Comparison of ENCODE assay signal across 22 cellular contexts in genomic region chr14:33455998-33456397, GRCh38.
"Had no signal": no experiment of that assay in that cellular context is flagged by ENCODE, and none has a peak within 500 bp of the region (broad histone marks: within the 10 kb centered on the region; RNA-seq: fewer than 3 reads in every experiment).

No MANE protein-coding gene starts in this region.

- H3K27me3 Mint-ChIP-seq: activated CD8-positive, alpha-beta T cell treated with anti-CD3 and anti-CD28 coated beads for 36 hours; activated naive CD4-positive, alpha-beta T cell treated with anti-CD3 and anti-CD28 coated beads, Interleukin-2, amount 10 ng/mL, durations not matched to agents 7 days and 5 days had no signal

- H3K4me2 ChIP-seq: KMS-11 had no signal

- H3K9me3 ChIP-seq: adrenal gland, breast epithelium, Peyer's patch had no signal

- H3K9ac ChIP-seq: KMS-11 had no signal

- H3K4me3 ChIP-seq: adrenal gland, breast epithelium, Peyer's patch had no signal

- H3K27ac ChIP-seq: adrenal gland, breast epithelium, KMS-11, Peyer's patch had no signal

- H3K36me3 Mint-ChIP-seq: activated naive CD4-positive, alpha-beta T cell treated with anti-CD3 and anti-CD28 coated beads, Interleukin-2, amount 10 ng/mL, durations not matched to agents 7 days and 5 days; activated naive CD8-positive, alpha-beta T cell treated with anti-CD3 and anti-CD28 coated beads for 36 hours had no signal

- H3K27ac Mint-ChIP-seq: activated CD8-positive, alpha-beta T cell treated with anti-CD3 and anti-CD28 coated beads for 36 hours; activated naive CD4-positive, alpha-beta T cell treated with anti-CD3 and anti-CD28 coated beads, Interleukin-2, amount 10 ng/mL, durations not matched to agents 7 days and 5 days; activated naive CD8-positive, alpha-beta T cell treated with anti-CD3 and anti-CD28 coated beads for 36 hours; activated T-cell treated with anti-CD3 and anti-CD28 coated beads, Interleukin-2, amount 50 U/mL, for 72 hours; activated T-helper 2 cell treated with anti-CD3 and anti-CD28 coated beads, Interferon-gamma antibody, Interleukin-2, Interleukin-4, amounts not matched to agents 10 μg/mL and 5 μg/mL and 100 μg/mL, durations not matched to agents 14 hours and 24 hours and 36 hours; T-helper 2 cell treated with Interferon-gamma antibody and Interleukin-4, amounts not matched to agents 5 μg/mL and 100 μg/mL, for 36 hours had no signal

- H3K9me3 Mint-ChIP-seq: activated CD8-positive, alpha-beta T cell treated with anti-CD3 and anti-CD28 coated beads for 36 hours; activated naive CD4-positive, alpha-beta T cell treated with anti-CD3 and anti-CD28 coated beads, Interleukin-2, amount 10 ng/mL, durations not matched to agents 7 days and 5 days; activated naive CD8-positive, alpha-beta T cell treated with anti-CD3 and anti-CD28 coated beads for 36 hours; activated T-cell treated with anti-CD3 and anti-CD28 coated beads, Interleukin-2, amount 50 U/mL, for 72 hours; activated T-helper 2 cell treated with anti-CD3 and anti-CD28 coated beads, Interferon-gamma antibody, Interleukin-2, Interleukin-4, amounts not matched to agents 10 μg/mL and 5 μg/mL and 100 μg/mL, durations not matched to agents 14 hours and 24 hours and 36 hours; T-helper 2 cell treated with Interferon-gamma antibody and Interleukin-4, amounts not matched to agents 5 μg/mL and 100 μg/mL, for 36 hours had no signal

- ATAC-seq: activated CD4-positive, CD25-positive, alpha-beta regulatory T cell treated with anti-CD3 and anti-CD28 coated beads, Interleukin-2, amount 50 U/mL, for 24 hours; activated CD8-positive, alpha-beta T cell treated with anti-CD3 and anti-CD28 coated beads for 36 hours had no signal

- H3K4me3 Mint-ChIP-seq: activated CD8-positive, alpha-beta T cell treated with anti-CD3 and anti-CD28 coated beads for 36 hours; activated naive CD4-positive, alpha-beta T cell treated with anti-CD3 and anti-CD28 coated beads, Interleukin-2, amount 10 ng/mL, durations not matched to agents 7 days and 5 days; activated naive CD8-positive, alpha-beta T cell treated with anti-CD3 and anti-CD28 coated beads for 36 hours; activated T-cell treated with anti-CD3 and anti-CD28 coated beads, Interleukin-2, amount 50 U/mL, for 72 hours; T-helper 2 cell treated with Interferon-gamma antibody and Interleukin-4, amounts not matched to agents 5 μg/mL and 100 μg/mL, for 36 hours had no signal

- H3K27me3 ChIP-seq: adrenal gland, breast epithelium, Peyer's patch had no signal

- DNase-seq: activated CD4-positive, alpha-beta T cell treated with anti-CD3 and anti-CD28 coated beads for 4 hours; activated CD8-positive, alpha-beta memory T cell treated with anti-CD3 and anti-CD28 coated beads, Interleukin-2, amount 50 U/mL, for 4 hours; activated CD8-positive, alpha-beta T cell treated with anti-CD3 and anti-CD28 coated beads for 36 hours; activated gamma-delta T cell treated with Interleukin-2 at 50 U/mL for 16 hours; activated naive CD4-positive, alpha-beta T cell treated with anti-CD3 and anti-CD28 coated beads, Interleukin-2, amount 10 ng/mL, durations not matched to agents 7 days and 5 days; activated naive CD8-positive, alpha-beta T cell treated with anti-CD3 and anti-CD28 coated beads for 36 hours; activated T-cell treated with anti-CD3 and anti-CD28 coated beads, Interleukin-2, amount 50 U/mL, for 72 hours; adrenal gland; aorta; MM.1S; NCI-H1105; NCI-H1436; NCI-H1694 treated with DMSO at 0.1 percent for 48 hours; NCI-H2029 treated with DMSO at 0.1 percent for 48 hours; Peyer's patch; SHP77 treated with DMSO at 0.1 percent for 48 hours; SW 1271 had no signal

- H3K4me1 ChIP-seq: breast epithelium had no signal

- H3K36me3 ChIP-seq: adrenal gland, breast epithelium, Peyer's patch had no signal
